1 cellular context compared by ENCODE assay signal in the genomic region with DNA sequence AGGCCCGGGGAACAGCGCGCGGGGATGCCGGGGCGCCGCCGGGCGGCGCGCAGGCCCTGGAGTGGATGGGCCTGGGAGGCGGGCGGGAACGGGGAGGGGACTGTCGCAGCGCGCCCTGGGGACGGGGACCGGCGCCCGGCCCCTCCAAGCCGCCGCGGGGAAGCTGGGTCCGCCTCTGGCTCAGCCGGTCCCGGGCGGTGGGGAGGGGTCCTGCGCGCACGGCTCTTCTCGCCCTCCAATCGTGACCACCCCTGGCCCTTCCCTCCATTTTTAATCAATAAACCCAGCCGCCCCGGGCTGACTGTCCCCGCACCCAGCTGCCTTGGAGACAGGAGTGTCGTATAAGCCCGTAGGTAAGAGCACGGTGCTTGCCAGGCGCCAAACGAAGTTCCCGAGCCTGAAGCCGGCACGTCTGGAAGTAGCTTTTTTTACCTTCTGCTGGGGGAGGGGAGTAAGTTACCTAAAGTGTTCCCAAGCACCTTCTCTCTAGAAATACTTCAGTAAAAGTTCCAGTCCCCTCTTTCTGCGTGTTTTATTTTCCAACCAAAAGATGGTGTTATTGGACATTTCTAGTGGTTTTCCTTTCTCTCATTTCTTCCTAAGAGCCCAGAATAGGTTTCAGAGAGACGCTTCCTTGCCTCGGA.
TF ChIP-seq lines count a peak whose summit lies in the region.

No MANE protein-coding gene starts in this region.

TF ChIP-seq in HepG2, 621 proteins besides CTCF, POLR2A, EP300 and RAD21 (continued from another document and continues in another):
- TF ChIP-seq, protein P1, sequence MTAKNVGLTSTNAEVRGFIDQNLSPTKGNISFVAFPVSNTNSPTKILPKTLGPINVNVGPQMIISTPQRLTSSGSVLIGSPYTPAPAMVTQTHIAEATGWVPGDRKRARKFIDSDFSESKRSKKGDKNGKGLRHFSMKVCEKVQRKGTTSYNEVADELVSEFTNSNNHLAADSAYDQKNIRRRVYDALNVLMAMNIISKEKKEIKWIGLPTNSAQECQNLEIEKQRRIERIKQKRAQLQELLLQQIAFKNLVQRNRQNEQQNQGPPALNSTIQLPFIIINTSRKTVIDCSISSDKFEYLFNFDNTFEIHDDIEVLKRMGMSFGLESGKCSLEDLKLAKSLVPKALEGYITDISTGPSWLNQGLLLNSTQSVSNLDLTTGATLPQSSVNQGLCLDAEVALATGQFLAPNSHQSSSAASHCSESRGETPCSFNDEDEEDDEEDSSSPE (CRISPR knock-in tag; IDR thresholded peaks at IDR 0.05), result 0 out of 2 replicates have a peak, but pooled peaks have one; percentile 22
- TF ChIP-seq ZNF549 (CRISPR knock-in tag; IDR thresholded peaks at IDR 0.05), result no peak
- TF ChIP-seq MYC (CRISPR knock-in tag; IDR thresholded peaks at IDR 0.05; ENCODE audit: borderline replicate concordance), result peak; percentile 61; the same call in 1 of the 2 replicates
- 0 out of 2 replicates have a peak, but pooled peaks have one; percentile 9 for TF ChIP-seq NFKB2 (CRISPR knock-in tag; IDR thresholded peaks at IDR 0.05; ENCODE audit: borderline replicate concordance)
- no peak for TF ChIP-seq HOXA7 (CRISPR knock-in tag; IDR thresholded peaks at IDR 0.05)
- peak; percentile 11 for TF ChIP-seq ZNF800 (CRISPR knock-in tag; IDR thresholded peaks at IDR 0.05)
- no peak for TF ChIP-seq ZNF598 (CRISPR knock-in tag; IDR thresholded peaks at IDR 0.05; ENCODE audit: borderline replicate concordance)
- no peak; the same call in 1 of the 2 replicates for TF ChIP-seq NFKBIZ (CRISPR knock-in tag; IDR thresholded peaks at IDR 0.05)
- TF ChIP-seq ONECUT2 (CRISPR knock-in tag; IDR thresholded peaks at IDR 0.05), result peak; percentile 85
- TF ChIP-seq NCOA5 (CRISPR knock-in tag; IDR thresholded peaks at IDR 0.05), result no peak
- no peak for TF ChIP-seq ZNF510 (CRISPR knock-in tag; IDR thresholded peaks at IDR 0.05; ENCODE audit: low read depth)
- TF ChIP-seq CSRNP1 (CRISPR knock-in tag; IDR thresholded peaks at IDR 0.05), result no peak
- TF ChIP-seq ZFYVE20 (CRISPR knock-in tag; IDR thresholded peaks at IDR 0.05; ENCODE audit: borderline replicate concordance, low read depth), result no peak
- no peak for TF ChIP-seq NONO (IDR thresholded peaks at IDR 0.05)
- TF ChIP-seq NONO (CRISPR knock-in tag; conservative IDR thresholded peaks at IDR 0.05), result no peak
- TF ChIP-seq ZFP41 (CRISPR knock-in tag; IDR thresholded peaks at IDR 0.05; ENCODE audit: borderline replicate concordance), result no peak
- no peak for TF ChIP-seq ZHX2 (IDR thresholded peaks at IDR 0.05; ENCODE audit: low read depth)
- TF ChIP-seq ZHX2 (CRISPR knock-in tag; IDR thresholded peaks at IDR 0.05; ENCODE audit: borderline replicate concordance), result no peak
- TF ChIP-seq, protein P2, sequence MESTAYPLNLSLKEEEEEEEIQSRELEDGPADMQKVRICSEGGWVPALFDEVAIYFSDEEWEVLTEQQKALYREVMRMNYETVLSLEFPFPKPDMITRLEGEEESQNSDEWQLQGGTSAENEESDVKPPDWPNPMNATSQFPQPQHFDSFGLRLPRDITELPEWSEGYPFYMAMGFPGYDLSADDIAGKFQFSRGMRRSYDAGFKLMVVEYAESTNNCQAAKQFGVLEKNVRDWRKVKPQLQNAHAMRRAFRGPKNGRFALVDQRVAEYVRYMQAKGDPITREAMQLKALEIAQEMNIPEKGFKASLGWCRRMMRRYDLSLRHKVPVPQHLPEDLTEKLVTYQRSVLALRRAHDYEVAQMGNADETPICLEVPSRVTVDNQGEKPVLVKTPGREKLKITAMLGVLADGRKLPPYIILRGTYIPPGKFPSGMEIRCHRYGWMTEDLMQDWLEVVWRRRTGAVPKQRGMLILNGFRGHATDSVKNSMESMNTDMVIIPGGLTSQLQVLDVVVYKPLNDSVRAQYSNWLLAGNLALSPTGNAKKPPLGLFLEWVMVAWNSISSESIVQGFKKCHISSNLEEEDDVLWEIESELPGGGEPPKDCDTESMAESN (CRISPR knock-in tag; conservative IDR thresholded peaks at IDR 0.05), result peak; percentile 37; the same call in 1 of the 2 replicates
- no peak for TF ChIP-seq CBX5 (CRISPR knock-in tag; IDR thresholded peaks at IDR 0.05; ENCODE audit: borderline replicate concordance)
- TF ChIP-seq SIX4 (CRISPR knock-in tag; IDR thresholded peaks at IDR 0.05), result peak; percentile 7; the same call in 1 of the 2 replicates
- TF ChIP-seq ZBTB21 (CRISPR knock-in tag; IDR thresholded peaks at IDR 0.05), result 0 out of 2 replicates have a peak, but pooled peaks have one; percentile 23
- no peak for TF ChIP-seq ZNF256 (CRISPR knock-in tag; conservative IDR thresholded peaks at IDR 0.05)
- peak; percentile 52; the same call in 1 of the 2 replicates for TF ChIP-seq KDM5B (CRISPR knock-in tag; IDR thresholded peaks at IDR 0.05; ENCODE audit: borderline replicate concordance)
- peak; percentile 24; the same call in 1 of the 2 replicates for TF ChIP-seq ZBTB7B (CRISPR knock-in tag; IDR thresholded peaks at IDR 0.05)
- TF ChIP-seq FOSL2 (CRISPR knock-in tag; IDR thresholded peaks at IDR 0.05), result peak; percentile 21; the same call in 1 of the 2 replicates
- TF ChIP-seq PHF21A (CRISPR knock-in tag; IDR thresholded peaks at IDR 0.05), result no peak
- TF ChIP-seq, protein P3, sequence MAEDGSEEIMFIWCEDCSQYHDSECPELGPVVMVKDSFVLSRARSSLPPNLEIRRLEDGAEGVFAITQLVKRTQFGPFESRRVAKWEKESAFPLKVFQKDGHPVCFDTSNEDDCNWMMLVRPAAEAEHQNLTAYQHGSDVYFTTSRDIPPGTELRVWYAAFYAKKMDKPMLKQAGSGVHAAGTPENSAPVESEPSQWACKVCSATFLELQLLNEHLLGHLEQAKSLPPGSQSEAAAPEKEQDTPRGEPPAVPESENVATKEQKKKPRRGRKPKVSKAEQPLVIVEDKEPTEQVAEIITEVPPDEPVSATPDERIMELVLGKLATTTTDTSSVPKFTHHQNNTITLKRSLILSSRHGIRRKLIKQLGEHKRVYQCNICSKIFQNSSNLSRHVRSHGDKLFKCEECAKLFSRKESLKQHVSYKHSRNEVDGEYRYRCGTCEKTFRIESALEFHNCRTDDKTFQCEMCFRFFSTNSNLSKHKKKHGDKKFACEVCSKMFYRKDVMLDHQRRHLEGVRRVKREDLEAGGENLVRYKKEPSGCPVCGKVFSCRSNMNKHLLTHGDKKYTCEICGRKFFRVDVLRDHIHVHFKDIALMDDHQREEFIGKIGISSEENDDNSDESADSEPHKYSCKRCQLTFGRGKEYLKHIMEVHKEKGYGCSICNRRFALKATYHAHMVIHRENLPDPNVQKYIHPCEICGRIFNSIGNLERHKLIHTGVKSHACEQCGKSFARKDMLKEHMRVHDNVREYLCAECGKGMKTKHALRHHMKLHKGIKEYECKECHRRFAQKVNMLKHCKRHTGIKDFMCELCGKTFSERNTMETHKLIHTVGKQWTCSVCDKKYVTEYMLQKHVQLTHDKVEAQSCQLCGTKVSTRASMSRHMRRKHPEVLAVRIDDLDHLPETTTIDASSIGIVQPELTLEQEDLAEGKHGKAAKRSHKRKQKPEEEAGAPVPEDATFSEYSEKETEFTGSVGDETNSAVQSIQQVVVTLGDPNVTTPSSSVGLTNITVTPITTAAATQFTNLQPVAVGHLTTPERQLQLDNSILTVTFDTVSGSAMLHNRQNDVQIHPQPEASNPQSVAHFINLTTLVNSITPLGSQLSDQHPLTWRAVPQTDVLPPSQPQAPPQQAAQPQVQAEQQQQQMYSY (CRISPR knock-in tag; IDR thresholded peaks at IDR 0.05), result no peak
- no peak for TF ChIP-seq SMARCC2 (IDR thresholded peaks at IDR 0.05)
- TF ChIP-seq ZNF124 (CRISPR knock-in tag; IDR thresholded peaks at IDR 0.05), result peak; percentile 52; the same call in 1 of the 2 replicates
- TF ChIP-seq HOXA3 (CRISPR knock-in tag; IDR thresholded peaks at IDR 0.05), result peak; percentile 53
- TF ChIP-seq HNF4G (IDR thresholded peaks at IDR 0.05; ENCODE audit: borderline replicate concordance, low read depth, low read length), result 0 out of 2 replicates have a peak, but pooled peaks have one; percentile 28
- TF ChIP-seq HNF4G (CRISPR knock-in tag; IDR thresholded peaks at IDR 0.05; ENCODE audit: borderline replicate concordance, low read depth), result 0 out of 2 replicates have a peak, but pooled peaks have one; percentile 26
- TF ChIP-seq MAZ (IDR thresholded peaks at IDR 0.05; ENCODE audit: borderline replicate concordance, low read depth, low read length), result no peak; the same call in 1 of the 2 replicates
- TF ChIP-seq MAZ (CRISPR knock-in tag; IDR thresholded peaks at IDR 0.05; ENCODE audit: low read depth), result peak; percentile 4; the same call in 1 of the 2 replicates
